ENCODE assay signal across 9 cellular contexts in genomic region chr2:192194065-192194865, GRCh38. TPM values are rescaled to one million over a fixed set of nuclear protein-coding genes. Genes with fewer than 3 reads are reported as not detected.
A peak's percentile ranks its signal among the peaks of the same experiment; 100 is the strongest.
DNase-seq lines count a peak whose midpoint lies in the region; ATAC-seq lines count a peak whose summit lies in the region.
"Had no signal": no experiment of that assay in that cellular context is flagged by ENCODE, and none has a peak within 500 bp of the region (broad histone marks: within the 10 kb centered on the region; RNA-seq: fewer than 3 reads in every experiment).

No MANE protein-coding gene starts in this region.

- H3K36me3 Mint-ChIP-seq in activated naive CD8-positive, alpha-beta T cell: no peaks in the 10 kb centered on the region

- peak overlapping the region; percentile 75 for H3K4me3 Mint-ChIP-seq in activated naive CD8-positive, alpha-beta T cell

- peaks cover 23% of the 10 kb centered on the region for H3K4me1 Mint-ChIP-seq in activated naive CD8-positive, alpha-beta T cell (ENCODE audit: low read depth)

- DNase-seq in CD1c-positive myeloid dendritic cell (ENCODE audit: extremely low spot score) (peak; percentile 39), NCI-H1105 treated with DMSO at 0.1 percent for 48 hours (lab: John Stamatoyannopoulos, UW) (peak; percentile 67), left ventricle myocardium superior (peak; percentile 33), skeletal muscle cell (ENCODE audit: low read depth) (no peak)

- H3K27me3 Mint-ChIP-seq in activated naive CD8-positive, alpha-beta T cell: peaks cover 43% of the 10 kb centered on the region

- intact Hi-C loops in left ventricle myocardium superior (cut with micrococcal nuclease): no loop called here

- no peaks in the 10 kb centered on the region for H3K9me3 Mint-ChIP-seq in activated naive CD8-positive, alpha-beta T cell (ENCODE audit: low read depth)

- peak overlapping the region; percentile 80 for H3K4me3 ChIP-seq in skeletal muscle cell (ENCODE audit: low read depth, low read length)

- no peak overlapping the region for H3K27ac Mint-ChIP-seq in activated naive CD8-positive, alpha-beta T cell

- ATAC-seq in GM21529 (IDR thresholded peaks at IDR 0.05; ENCODE audit: unreplicated experiment): peak; percentile 26
- ATAC-seq in left ventricle myocardium superior: peak; percentile 63
- ATAC-seq in HG02763 (IDR thresholded peaks at IDR 0.05; ENCODE audit: unreplicated experiment): no peak
- ATAC-seq in GM19467 (IDR thresholded peaks at IDR 0.05; ENCODE audit: unreplicated experiment): no peak

RNA-seq across cellular contexts. Expression of gene TMEFF2, which starts 0.5 kb away (rescaled TPM):
- total RNA-seq in left ventricle myocardium superior: 0.10 TPM
- total RNA-seq: glomerular endothelial cell had no signal

Comparison
In these comparisons a context has a peak if more than half of its experiments do, and no peak if none do; other contexts are left out.
1. ATAC-seq: peak in GM21529 (single experiment) and left ventricle myocardium superior (single experiment); none in HG02763 (single experiment) and GM19467 (single experiment).